19 cellular contexts compared by ENCODE assay signal in genomic region chr4:7016086-7016485, GRCh38.
"Had no signal": no experiment of that assay in that cellular context is flagged by ENCODE, and none has a peak within 500 bp of the region (broad histone marks: within the 10 kb centered on the region; RNA-seq: fewer than 3 reads in every experiment).

No MANE protein-coding gene starts in this region.

- H3K9me3 ChIP-seq: colonic mucosa, stomach, thoracic aorta, transverse colon had no signal

- H3K27ac ChIP-seq: colonic mucosa, stomach, thoracic aorta, transverse colon had no signal

- H3K4me3 ChIP-seq: colonic mucosa, lung, stomach, thoracic aorta, transverse colon had no signal

- DNase-seq: colonic mucosa; dermis blood vessel endothelial cell; effector CD4-positive, alpha-beta T cell; endodermal cell; foreskin melanocyte; head of caudate nucleus; hippocampal formation; left colon; mesenchymal stem cell; midbrain; small intestine; stimulated activated CD4-positive, alpha-beta T cell treated with anti-CD3 and anti-CD28 coated beads, Interleukin-12 subunit alpha, Interleukin-12 subunit beta, amount 100 ng/mL, for 4 hours; stimulated activated naive CD4-positive, alpha-beta T cell; stomach; substantia nigra; transverse colon had no signal

- H3K27me3 ChIP-seq: colonic mucosa, stomach, transverse colon had no signal

- H3K4me1 ChIP-seq: colonic mucosa, stomach, transverse colon had no signal

- ATAC-seq: natural killer cell treated with Interleukin-12 subunit alpha and Interleukin-12 subunit beta and Interleukin-15 and Interleukin-18, amount 100 ng/mL, for 72 hours had no signal
